12 cellular contexts compared by ENCODE assay signal in genomic region chr2:96959406-96960110, GRCh38. TPM values are rescaled to one million over a fixed set of nuclear protein-coding genes. Genes with fewer than 3 reads are reported as not detected.
"Had no signal": no experiment of that assay in that cellular context is flagged by ENCODE, and none has a peak within 500 bp of the region (broad histone marks: within the 10 kb centered on the region; RNA-seq: fewer than 3 reads in every experiment).

No MANE protein-coding gene starts in this region.

- H3K27ac ChIP-seq: adrenal gland, cardiac muscle cell, neural progenitor cell, pancreas had no signal

- H3K9me3 Mint-ChIP-seq: activated naive CD4-positive, alpha-beta T cell treated with anti-CD3 and anti-CD28 coated beads, Interleukin-2, amount 50 U/mL, for 24 hours; activated T-cell treated with anti-CD3 and anti-CD28 coated beads, Interleukin-2, amount 50 U/mL, for 4 hours; naive B cell; neural progenitor cell; stimulated activated memory B cell treated with anti-CD40 and anti-IgM and Interleukin-4, amounts not matched to agents 10 μg/mL and 1 μg/mL and 100 μg/mL, for 72 hours; T-helper 2 cell treated with Interferon-gamma antibody and Interleukin-4, amounts not matched to agents 5 μg/mL and 100 μg/mL, for 36 hours had no signal

- H3K27ac Mint-ChIP-seq: neural progenitor cell had no signal

- H3K9me3 ChIP-seq: adrenal gland, pancreas had no signal

- H2AFZ ChIP-seq: neural progenitor cell had no signal

- H3K27me3 ChIP-seq: adrenal gland, cardiac muscle cell, neural progenitor cell, pancreas had no signal

- H3K4me2 ChIP-seq: neural progenitor cell had no signal

- H3K4me1 ChIP-seq: pancreas had no signal

- H3K36me3 ChIP-seq: adrenal gland, cardiac muscle cell, neural progenitor cell, pancreas had no signal

- H3K36me3 Mint-ChIP-seq: activated naive CD4-positive, alpha-beta T cell treated with anti-CD3 and anti-CD28 coated beads, Interleukin-2, amount 50 U/mL, for 24 hours; naive B cell; neural progenitor cell; stimulated activated memory B cell treated with anti-CD40 and anti-IgM and Interleukin-4, amounts not matched to agents 10 μg/mL and 1 μg/mL and 100 μg/mL, for 72 hours had no signal

- H3K27me3 Mint-ChIP-seq: activated naive CD4-positive, alpha-beta T cell treated with anti-CD3 and anti-CD28 coated beads, Interleukin-2, amount 50 U/mL, for 24 hours had no signal

- H3K4me3 ChIP-seq: adrenal gland, cardiac muscle cell, neural progenitor cell, pancreas had no signal

- H3K4me3 Mint-ChIP-seq: activated naive CD4-positive, alpha-beta T cell treated with anti-CD3 and anti-CD28 coated beads, Interleukin-2, amount 50 U/mL, for 24 hours; activated T-cell treated with anti-CD3 and anti-CD28 coated beads, Interleukin-2, amount 50 U/mL, for 4 hours; naive B cell; neural progenitor cell; stimulated activated memory B cell treated with anti-CD40 and anti-IgM and Interleukin-4, amounts not matched to agents 10 μg/mL and 1 μg/mL and 100 μg/mL, for 72 hours had no signal

- H3K9ac ChIP-seq: neural progenitor cell had no signal

RNA-seq across cellular contexts. Expression of gene FAM178B, which starts 26.8 kb away (rescaled TPM):
- total RNA-seq: mononuclear cell, pancreas, renal cortical epithelial cell had no signal
- polyA plus RNA-seq: mammary epithelial cell, pancreas had no signal
